Comparison of ENCODE assay signal across 18 cellular contexts in the genomic region with DNA sequence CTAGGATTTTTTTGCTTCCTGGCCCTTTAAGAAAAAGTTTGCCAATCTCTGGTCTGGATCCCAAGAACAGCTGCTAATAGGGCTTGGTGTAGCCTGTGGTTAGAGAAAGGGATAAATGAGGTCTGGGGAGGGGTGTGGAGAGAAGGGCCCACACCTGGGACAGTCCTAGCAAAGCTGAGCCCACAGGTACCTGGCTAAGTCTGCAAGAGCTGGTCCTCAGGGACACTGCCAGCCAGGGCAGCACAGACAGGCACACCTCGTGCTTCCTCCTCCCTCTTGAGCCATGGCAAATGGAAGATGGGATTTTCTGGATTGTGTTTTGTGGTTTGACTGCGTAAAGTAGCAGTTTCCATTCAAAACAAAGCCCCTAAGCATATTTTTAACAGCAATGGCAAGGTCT.
DNase-seq lines count a peak whose midpoint lies in the region; TF ChIP-seq lines count a peak whose summit lies in the region.
"Had no signal": no experiment of that assay in that cellular context is flagged by ENCODE, and none has a peak within 500 bp of the region (broad histone marks: within the 10 kb centered on the region; RNA-seq: fewer than 3 reads in every experiment).

No MANE protein-coding gene starts in this region.

- intact Hi-C loops in breast epithelium (cut with DNase I; ENCODE audit: low total_unique reads) (no loop called here), MCF 10A (cut with micrococcal nuclease) (no loop called here), tibial artery (cut with DNase I; ENCODE audit: low total_unique reads) (no loop called here)

- H3K27ac ChIP-seq in breast epithelium (peak overlapping the region; percentile 73), layer of hippocampus (ENCODE audit: low read depth, low read length) (peak overlapping the region; percentile 27), tibial artery (no peak overlapping the region)
- H3K27ac ChIP-seq: 22Rv1, C4-2B, thyroid gland had no signal

- no peak overlapping the region for H3K27ac Mint-ChIP-seq in MCF 10A (ENCODE audit: low read depth, unreplicated experiment)
- peak overlapping the region; percentile 74 for H3K27ac Mint-ChIP-seq in type B pancreatic cell
- H3K27ac Mint-ChIP-seq: activated T-helper 1 cell treated with anti-CD3 and anti-CD28 coated beads, Interleukin-12 subunit alpha, Interleukin-12 subunit beta, Interleukin-2, Interleukin-4 antibody, amounts not matched to agents 30 ng/mL and 10 ng/mL and 1 ng/mL, durations not matched to agents 14 hours and 24 hours and 36 hours had no signal

- no peaks in the 10 kb centered on the region for H3K36me3 Mint-ChIP-seq in MCF 10A (ENCODE audit: insufficient read depth, unreplicated experiment)
- no peaks in the 10 kb centered on the region for H3K36me3 Mint-ChIP-seq in type B pancreatic cell

- H3K4me1 Mint-ChIP-seq in MCF 10A (ENCODE audit: insufficient read depth, unreplicated experiment), result peaks cover 11% of the 10 kb centered on the region
- peaks cover 62% of the 10 kb centered on the region for H3K4me1 Mint-ChIP-seq in type B pancreatic cell (ENCODE audit: unreplicated experiment)

- H3K4me3 Mint-ChIP-seq in MCF 10A (ENCODE audit: unreplicated experiment) (no peak overlapping the region), type B pancreatic cell (no peak overlapping the region)
- H3K4me3 Mint-ChIP-seq: activated T-helper 1 cell treated with anti-CD3 and anti-CD28 coated beads, Interleukin-12 subunit alpha, Interleukin-12 subunit beta, Interleukin-2, Interleukin-4 antibody, amounts not matched to agents 30 ng/mL and 10 ng/mL and 1 ng/mL, durations not matched to agents 14 hours and 24 hours and 36 hours had no signal

- H3K4me3 ChIP-seq in breast epithelium, result no peak overlapping the region
- no peak overlapping the region for H3K4me3 ChIP-seq in adipocyte (ENCODE audit: low read length)
- no peak overlapping the region for H3K4me3 ChIP-seq in tibial artery
- H3K4me3 ChIP-seq: spleen, thyroid gland had no signal

- no peaks in the 10 kb centered on the region for H3K9me3 Mint-ChIP-seq in MCF 10A (ENCODE audit: unreplicated experiment)
- no peaks in the 10 kb centered on the region for H3K9me3 Mint-ChIP-seq in type B pancreatic cell
- H3K9me3 Mint-ChIP-seq: activated T-helper 1 cell treated with anti-CD3 and anti-CD28 coated beads, Interleukin-12 subunit alpha, Interleukin-12 subunit beta, Interleukin-2, Interleukin-4 antibody, amounts not matched to agents 30 ng/mL and 10 ng/mL and 1 ng/mL, durations not matched to agents 14 hours and 24 hours and 36 hours had no signal

- no peaks in the 10 kb centered on the region for H3K9me3 ChIP-seq in breast epithelium
- H3K9me3 ChIP-seq in adipocyte (ENCODE audit: control insufficient read depth, low read length), result no peaks in the 10 kb centered on the region
- H3K9me3 ChIP-seq in tibial artery, result no peaks in the 10 kb centered on the region
- H3K9me3 ChIP-seq: thyroid gland had no signal

- DNase-seq in breast epithelium (ENCODE audit: low spot score in 2 of 2) (no peak), MCF 10A (ENCODE audit: unreplicated experiment) (no peak), adipocyte (ENCODE audit: low read depth) (no peak), type B pancreatic cell (ENCODE audit: extremely low spot score, unreplicated experiment) (no peak), G401 (ENCODE audit: low spot score) (no peak), tibial artery (no peak), NCI-H82 treated with DMSO at 0.1 percent for 48 hours (lab: John Stamatoyannopoulos, UW; ENCODE audit: unreplicated experiment) (no peak)
- DNase-seq: activated CD8-positive, alpha-beta memory T cell treated with anti-CD3 and anti-CD28 coated beads for 24 hours; NCI-H1417 treated with DMSO at 0.1 percent for 48 hours; NCI-H2171; posterior cingulate gyrus; RPMI8226; spleen had no signal

- CTCF ChIA-PET in MCF 10A (lab: Yijun Ruan, JAX), result no interaction called here

- H3K36me3 ChIP-seq in breast epithelium (no peaks in the 10 kb centered on the region), adipocyte (ENCODE audit: control insufficient read depth, insufficient read depth, low read length, severe bottlenecking) (no peaks in the 10 kb centered on the region), tibial artery (no peaks in the 10 kb centered on the region)
- H3K36me3 ChIP-seq: spleen, thyroid gland had no signal

- peak overlapping the region; percentile 13 for H3K9ac ChIP-seq in adipocyte (ENCODE audit: low read length)

- H3K4me1 ChIP-seq in breast epithelium, result peaks cover 8 to 12% of the 10 kb centered on the region in 2 donors
- H3K4me1 ChIP-seq in adipocyte (ENCODE audit: control insufficient read depth, insufficient read depth, low read length), result peaks cover 30% of the 10 kb centered on the region
- peaks cover 0 to 16% (median 13%) of the 10 kb centered on the region in 4 donors for H3K4me1 ChIP-seq in tibial artery

- no peak for TF ChIP-seq CTCF in breast epithelium (IDR thresholded peaks at IDR 0.05)
- no peak for TF ChIP-seq CTCF in MCF 10A (IDR thresholded peaks at IDR 0.05; ENCODE audit: unreplicated experiment)
- TF ChIP-seq CTCF in type B pancreatic cell (conservative IDR thresholded peaks at IDR 0.05), result no peak
- TF ChIP-seq CTCF in tibial artery (IDR thresholded peaks at IDR 0.05), result no peak

- in situ Hi-C loops in G401 (cut with HindIII; ENCODE audit: low sequenced_read_pairs), result no loop called here

- TF ChIP-seq POLR2A in breast epithelium (IDR thresholded peaks at IDR 0.05), result no peak

- no TSS peak for BruUV-seq in MCF 10A (replicated peaks; lab: Mats Ljungman, UMichigan)

- H3K27me3 ChIP-seq in breast epithelium, result no peaks in the 10 kb centered on the region
- no peaks in the 10 kb centered on the region for H3K27me3 ChIP-seq in adipocyte (replicated peaks; ENCODE audit: control insufficient read depth, insufficient read depth, low read length)
- no peaks in the 10 kb centered on the region for H3K27me3 ChIP-seq in layer of hippocampus (ENCODE audit: control insufficient read depth, insufficient read depth, low read length)
- peaks cover 0 to 2% of the 10 kb centered on the region in 2 donors for H3K27me3 ChIP-seq in tibial artery
- H3K27me3 ChIP-seq: thyroid gland had no signal

- POLR2A ChIA-PET in MCF 10A (lab: Yijun Ruan, JAX), result interaction anchor here (0.7 to 2.0 kb wide), 2 partner anchors 12 to 68 kb away, joined by 3 to 5 read pairs; no protein-coding TSS in a partner anchor

- H3K27me3 Mint-ChIP-seq in MCF 10A (ENCODE audit: insufficient read depth, unreplicated experiment) (no peaks in the 10 kb centered on the region), type B pancreatic cell (no peaks in the 10 kb centered on the region)

Comparison
In these comparisons a context has a peak if more than half of its experiments do, and no peak if none do; other contexts are left out.
1. H3K27ac ChIP-seq: peak in breast epithelium (2 of 2) and layer of hippocampus (single experiment); none in tibial artery (0 of 2).